Comparison of ENCODE assay signal across 9 cellular contexts in the genomic region with DNA sequence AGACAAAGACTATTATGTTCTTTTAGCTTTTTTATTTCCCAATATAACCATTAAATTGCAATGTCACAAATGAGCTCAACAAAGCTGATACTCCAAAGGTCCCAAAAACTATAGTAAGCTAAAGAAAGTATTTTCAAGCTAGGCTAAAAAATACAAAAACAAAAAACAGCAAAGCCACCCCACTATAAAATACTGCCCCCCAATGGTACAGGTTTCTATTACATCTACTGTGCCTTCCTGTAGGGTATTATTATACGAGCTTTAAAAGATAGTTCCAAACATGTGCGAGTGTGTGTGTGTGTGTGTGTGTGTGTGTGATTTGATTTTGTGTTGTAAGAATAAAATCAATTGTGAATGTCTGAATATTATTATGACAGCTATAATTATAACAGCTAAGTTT. TPM values are rescaled to one million over a fixed set of nuclear protein-coding genes. Genes with fewer than 3 reads are reported as not detected.
DNase-seq lines count a peak whose midpoint lies in the region; ATAC-seq and TF ChIP-seq lines count a peak whose summit lies in the region.
"Had no signal": no experiment of that assay in that cellular context is flagged by ENCODE, and none has a peak within 500 bp of the region (broad histone marks: within the 10 kb centered on the region; RNA-seq: fewer than 3 reads in every experiment).

No MANE protein-coding gene starts in this region.

- no peaks in the 10 kb centered on the region for H3K36me3 Mint-ChIP-seq in chondrocyte (ENCODE audit: low read depth)

- in situ Hi-C loops in HAP-1 (cut with MboI; ENCODE audit: low sequenced_read_pairs), result no loop called here

- H3K4me3 ChIP-seq in psoas muscle, result no peak overlapping the region
- H3K4me3 ChIP-seq in HAP-1, result no peak overlapping the region
- H3K4me3 ChIP-seq in coronary artery, result no peak overlapping the region

- no peak overlapping the region for H3K4me3 Mint-ChIP-seq in chondrocyte (ENCODE audit: unreplicated experiment)

- TF ChIP-seq CTCF in chondrocyte (IDR thresholded peaks at IDR 0.05) (peak; percentile 70), psoas muscle (IDR thresholded peaks at IDR 0.05) (peak; percentile 49), coronary artery (IDR thresholded peaks at IDR 0.05) (no peak)

- H3K4me1 ChIP-seq in psoas muscle, result no peaks in the 10 kb centered on the region
- H3K4me1 ChIP-seq in HAP-1, result no peaks in the 10 kb centered on the region

- intact Hi-C loops in psoas muscle (cut with DNase I), result loop anchor here (5.0 kb wide), 2 partner anchors 41 to 121 kb away; no protein-coding TSS in a partner anchor

- H3K27ac ChIP-seq in psoas muscle (no peak overlapping the region), coronary artery (no peak overlapping the region)

- H3K27ac Mint-ChIP-seq in chondrocyte (ENCODE audit: unreplicated experiment), result no peak overlapping the region

- H3K4me1 Mint-ChIP-seq in chondrocyte (ENCODE audit: low read depth), result no peaks in the 10 kb centered on the region

- H3K36me3 ChIP-seq in psoas muscle (ENCODE audit: insufficient read depth in 1 of 2, low read depth in 1 of 2), result no peaks in the 10 kb centered on the region
- H3K36me3 ChIP-seq in HAP-1 (replicated peaks), result no peaks in the 10 kb centered on the region

- WGBS in psoas muscle, 3 donors, result 47 to 56% (median 49%) methylated on average over 2 of the region's 2 CpGs

- H3K27me3 Mint-ChIP-seq in chondrocyte (ENCODE audit: low read depth), result peaks cover 14% of the 10 kb centered on the region
- H3K27me3 Mint-ChIP-seq: T-cell had no signal

- peak; percentile 3 for DNase-seq in activated CD4-positive, alpha-beta T cell treated with anti-CD3 and anti-CD28 coated beads, Interleukin-2, amount 50 U/mL, for 1 hour
- no peak for DNase-seq in activated CD4-positive, alpha-beta T cell treated with anti-CD3 and anti-CD28 coated beads, Interleukin-2, amount 50 U/mL, for 48 hours
- peak; percentile 21 for DNase-seq in NCI-H1694 treated with DMSO at 0.1 percent for 48 hours (lab: John Stamatoyannopoulos, UW)
- no peak for DNase-seq in chondrocyte (ENCODE audit: low spot score)
- DNase-seq in psoas muscle, result no peak
- DNase-seq in HAP-1 (ENCODE audit: low spot score in 2 of 2), result no peak
- DNase-seq in coronary artery (ENCODE audit: low spot score), result no peak

- peak in 3 of 4 donors; percentile 52 to 86 (median 77) for ATAC-seq in psoas muscle
- no peak for ATAC-seq in HG03097 (IDR thresholded peaks at IDR 0.05; ENCODE audit: low FRiP score, unreplicated experiment)

- peaks cover 3% of the 10 kb centered on the region for H3K9me3 Mint-ChIP-seq in chondrocyte (ENCODE audit: low read depth)
- H3K9me3 Mint-ChIP-seq: T-cell had no signal

- no peaks in the 10 kb centered on the region for H3K9me3 ChIP-seq in psoas muscle
- H3K9me3 ChIP-seq in HAP-1, result no peaks in the 10 kb centered on the region

- H3K27me3 ChIP-seq in psoas muscle (ENCODE audit: insufficient read depth in 3 of 3, low read length in 2 of 3) (no peaks in the 10 kb centered on the region), HAP-1 (ENCODE audit: low read depth) (no peaks in the 10 kb centered on the region)

RNA-seq across cellular contexts. Expression of a gene that starts 1.1 kb away (rescaled TPM):
- not detected in 3 replicates for total RNA-seq in chondrocyte
- not detected for total RNA-seq in psoas muscle
- not detected for polyA plus RNA-seq in psoas muscle

Comparison
In these comparisons a context has a peak if more than half of its experiments do, and no peak if none do; other contexts are left out.
1. DNase-seq: peak in activated CD4-positive, alpha-beta T cell treated with anti-CD3 and anti-CD28 coated beads, Interleukin-2, amount 50 U/mL, for 1 hour (single experiment) and NCI-H1694 treated with DMSO at 0.1 percent for 48 hours (single experiment); none in activated CD4-positive, alpha-beta T cell treated with anti-CD3 and anti-CD28 coated beads, Interleukin-2, amount 50 U/mL, for 48 hours (0 of 2), chondrocyte (single experiment), psoas muscle (0 of 2), HAP-1 (0 of 2) and coronary artery (single experiment).